19 cellular contexts compared by ENCODE assay signal in genomic region chr20:4025679-4026078, GRCh38. TPM values are rescaled to one million over a fixed set of nuclear protein-coding genes. Genes with fewer than 3 reads are reported as not detected.
DNase-seq lines count a peak whose midpoint lies in the region; ATAC-seq, FAIRE-seq and TF ChIP-seq lines count a peak whose summit lies in the region.
"Had no signal": no experiment of that assay in that cellular context is flagged by ENCODE, and none has a peak within 500 bp of the region (broad histone marks: within the 10 kb centered on the region; RNA-seq: fewer than 3 reads in every experiment).

No MANE protein-coding gene starts in this region.

- H3K4me3 ChIP-seq in A549 (no peak overlapping the region), HEK293 (ENCODE audit: low read depth, low read length) (no peak overlapping the region), adipocyte (ENCODE audit: low read length) (no peak overlapping the region)
- H3K4me3 ChIP-seq: suprapubic skin had no signal

- no peak overlapping the region for H3K27ac ChIP-seq in A549
- H3K27ac ChIP-seq in HEK293 (ENCODE audit: extremely low read depth, low read depth, low read length) = no peak overlapping the region

- H3K36me3 ChIP-seq in HEK293 (ENCODE audit: control insufficient read depth in 2 of 2, insufficient read depth in 1 of 2, low read length in 2 of 2) = no peaks in the 10 kb centered on the region
- no peaks in the 10 kb centered on the region for H3K36me3 ChIP-seq in adipocyte (ENCODE audit: control insufficient read depth, insufficient read depth, low read length, severe bottlenecking)
- H3K36me3 ChIP-seq: suprapubic skin had no signal

- TF ChIP-seq RAD21 in A549 (conservative IDR thresholded peaks at IDR 0.05 in 1 of 2, IDR thresholded peaks at IDR 0.05 in 1 of 2) = no peak

- no peak for TF ChIP-seq POLR2A in A549 (IDR thresholded peaks at IDR 0.05; ENCODE audit: low read length)

- peak overlapping the region; percentile 6 for H3K27ac Mint-ChIP-seq in mesothelial cell of epicardium
- H3K27ac Mint-ChIP-seq: activated naive CD4-positive, alpha-beta T cell treated with anti-CD3 and anti-CD28 coated beads, Interleukin-2, amount 10 ng/mL, durations not matched to agents 7 days and 5 days; naive B cell had no signal

- no peaks in the 10 kb centered on the region for H3K27me3 ChIP-seq in adipocyte (replicated peaks; ENCODE audit: control insufficient read depth, insufficient read depth, low read length)
- H3K27me3 ChIP-seq: suprapubic skin had no signal

- no peaks in the 10 kb centered on the region for H3K27me3 Mint-ChIP-seq in mesothelial cell of epicardium (ENCODE audit: low read depth)

- CTCF ChIA-PET in A549 (lab: Yijun Ruan, JAX) = interaction anchor here (0.7 to 2.1 kb wide), 2 partner anchors 67 to 140 kb away, joined by 3 to 7 read pairs; no protein-coding TSS in a partner anchor
- CTCF ChIA-PET in HEK293 (lab: Yijun Ruan, JAX) = interaction anchor here (0.5 to 3.3 kb wide), 5 partner anchors 12 to 1768 kb away, joined by 3 to 20 read pairs (median 5); no protein-coding TSS in a partner anchor

- H3K36me3 Mint-ChIP-seq in mesothelial cell of epicardium = peaks cover 5% of the 10 kb centered on the region
- H3K36me3 Mint-ChIP-seq: activated naive CD4-positive, alpha-beta T cell treated with anti-CD3 and anti-CD28 coated beads, Interleukin-2, amount 10 ng/mL, durations not matched to agents 7 days and 5 days had no signal

- TF ChIP-seq EP300 in A549 (IDR thresholded peaks at IDR 0.05) = no peak

- FAIRE-seq in A549 (lab: Jason Lieb, UNC) = no peak
- FAIRE-seq: GM12891, kidney, TTC549 had no signal

- peaks cover 12% of the 10 kb centered on the region for H3K9me3 Mint-ChIP-seq in mesothelial cell of epicardium
- H3K9me3 Mint-ChIP-seq: activated naive CD4-positive, alpha-beta T cell treated with anti-CD3 and anti-CD28 coated beads, Interleukin-2, amount 10 ng/mL, durations not matched to agents 7 days and 5 days had no signal

- H3K9ac ChIP-seq in adipocyte (ENCODE audit: low read length) = no peak overlapping the region

- peaks cover 3% of the 10 kb centered on the region; the same call in 1 of the 3 replicates for H3K4me1 ChIP-seq in A549
- H3K4me1 ChIP-seq in HEK293 (ENCODE audit: control insufficient read depth, insufficient read depth, low read length) = peaks cover 6% of the 10 kb centered on the region; the same call in 1 of the 2 replicates
- peaks cover 33% of the 10 kb centered on the region for H3K4me1 ChIP-seq in adipocyte (ENCODE audit: control insufficient read depth, insufficient read depth, low read length)

- no peak overlapping the region for H3K4me3 Mint-ChIP-seq in mesothelial cell of epicardium
- H3K4me3 Mint-ChIP-seq: activated naive CD4-positive, alpha-beta T cell treated with anti-CD3 and anti-CD28 coated beads, Interleukin-2, amount 10 ng/mL, durations not matched to agents 7 days and 5 days; naive B cell had no signal

- POLR2A ChIA-PET in A549 (lab: Yijun Ruan, JAX) = no interaction called here
- POLR2A ChIA-PET in HEK293 (lab: Yijun Ruan, JAX) = no interaction called here

- ATAC-seq in A549 (no peak), SK-N-SH treated with all-trans-retinoic acid at 6 μM for 48 hours (no peak), GM21825 (IDR thresholded peaks at IDR 0.05; ENCODE audit: unreplicated experiment) (no peak)

- DNase-seq in A549 (ENCODE audit: low read depth in 1 of 2, low spot score in 1 of 2) = no peak
- peak; percentile 22 for DNase-seq in adipocyte (ENCODE audit: low read depth)
- no peak for DNase-seq in mesothelial cell of epicardium (ENCODE audit: low spot score in 2 of 2, unreplicated experiment in 2 of 2)
- DNase-seq in NCI-H2029 (lab: John Stamatoyannopoulos, UW) = no peak
- DNase-seq in iPS-NIHi7 (ENCODE audit: extremely low spot score) = no peak
- DNase-seq: activated CD4-positive, alpha-beta T cell treated with anti-CD3 and anti-CD28 coated beads, Interleukin-2, amount 50 U/mL, for 48 hours; activated naive CD4-positive, alpha-beta T cell treated with anti-CD3 and anti-CD28 coated beads, Interleukin-2, amount 10 ng/mL, durations not matched to agents 7 days and 5 days; activated T-cell treated with anti-CD3 and anti-CD28 coated beads, Interleukin-2, amount 50 U/mL, for 1 hour; kidney; naive B cell; NCI-H1092; NCI-H2081 treated with DMSO at 0.1 percent for 48 hours; stimulated activated CD4-positive, alpha-beta T cell treated with anti-CD3 and anti-CD28 coated beads, Interleukin-12 subunit alpha, Interleukin-12 subunit beta, amount 100 ng/mL, for 4 hours had no signal

- H3K9me3 ChIP-seq in A549 = peaks cover 14% of the 10 kb centered on the region
- no peaks in the 10 kb centered on the region for H3K9me3 ChIP-seq in HEK293 (ENCODE audit: control insufficient read depth, insufficient read depth, low read depth, low read length)
- no peaks in the 10 kb centered on the region for H3K9me3 ChIP-seq in adipocyte (ENCODE audit: control insufficient read depth, low read length)
- H3K9me3 ChIP-seq: suprapubic skin had no signal

- no peak for TF ChIP-seq CTCF in A549 (IDR thresholded peaks at IDR 0.05)
- TF ChIP-seq CTCF in HEK293 (tag by site-specific recombination; IDR thresholded peaks at IDR 0.05) = no peak
- TF ChIP-seq CTCF in mesothelial cell of epicardium (IDR thresholded peaks at IDR 0.05; ENCODE audit: unreplicated experiment) = no peak

- H3K4me1 Mint-ChIP-seq in mesothelial cell of epicardium = peaks cover 12% of the 10 kb centered on the region
- H3K4me1 Mint-ChIP-seq: activated naive CD4-positive, alpha-beta T cell treated with anti-CD3 and anti-CD28 coated beads, Interleukin-2, amount 10 ng/mL, durations not matched to agents 7 days and 5 days; naive B cell had no signal

- 56% methylated on average over 2 of the region's 2 CpGs for WGBS in A549 (ENCODE audit: missing lambda C conversion rate)

- H3K4me2 ChIP-seq in A549 = no peak overlapping the region

TF ChIP-seq in A549, 52 proteins besides CTCF, POLR2A, EP300 and RAD21:
- TF ChIP-seq, protein P1, sequence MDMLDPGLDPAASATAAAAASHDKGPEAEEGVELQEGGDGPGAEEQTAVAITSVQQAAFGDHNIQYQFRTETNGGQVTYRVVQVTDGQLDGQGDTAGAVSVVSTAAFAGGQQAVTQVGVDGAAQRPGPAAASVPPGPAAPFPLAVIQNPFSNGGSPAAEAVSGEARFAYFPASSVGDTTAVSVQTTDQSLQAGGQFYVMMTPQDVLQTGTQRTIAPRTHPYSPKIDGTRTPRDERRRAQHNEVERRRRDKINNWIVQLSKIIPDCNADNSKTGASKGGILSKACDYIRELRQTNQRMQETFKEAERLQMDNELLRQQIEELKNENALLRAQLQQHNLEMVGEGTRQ (IDR thresholded peaks at IDR 0.05) = no peak
- TF ChIP-seq ZC3H11A (IDR thresholded peaks at IDR 0.05) (no peak), MAFK (IDR thresholded peaks at IDR 0.05; ENCODE audit: partially characterized antibody) (peak; percentile 13), RARB (CRISPR knock-in tag; IDR thresholded peaks at IDR 0.05) (no peak), NFE2L2 (conservative IDR thresholded peaks at IDR 0.05; ENCODE audit: low read length) (peak; percentile 48; the same call in 1 of the 2 replicates)

TF ChIP-seq in HEK293, 187 proteins besides CTCF, POLR2A, EP300 and RAD21 (continues in another document):
- no peak for TF ChIP-seq ZNF292 (tag by site-specific recombination; IDR thresholded peaks at IDR 0.05; ENCODE audit: borderline replicate concordance, low read depth)
- no peak for TF ChIP-seq ZNF366 (tag by site-specific recombination; conservative IDR thresholded peaks at IDR 0.05)
- no peak for TF ChIP-seq ZSCAN18 (tag by site-specific recombination; IDR thresholded peaks at IDR 0.05)
- TF ChIP-seq ZNF221 (tag by site-specific recombination; IDR thresholded peaks at IDR 0.05; ENCODE audit: borderline replicate concordance) = no peak
- no peak for TF ChIP-seq ZNF10 (tag by site-specific recombination; IDR thresholded peaks at IDR 0.05)
- TF ChIP-seq ZNF624 (tag by site-specific recombination; IDR thresholded peaks at IDR 0.05) = no peak

TF ChIP-seq in SK-N-SH treated with all-trans-retinoic acid at 6 μM for 48 hours, 23 proteins besides CTCF, POLR2A, EP300 and RAD21 (continues in another document):
- TF ChIP-seq ZFP30 (CRISPR knock-in tag; IDR thresholded peaks at IDR 0.05) (no peak), CSDC2 (CRISPR knock-in tag; IDR thresholded peaks at IDR 0.05) (no peak), SNAI2 (CRISPR knock-in tag; IDR thresholded peaks at IDR 0.05) (no peak), PATZ1 (CRISPR knock-in tag; IDR thresholded peaks at IDR 0.05; ENCODE audit: borderline replicate concordance) (no peak), PPARA (CRISPR knock-in tag; IDR thresholded peaks at IDR 0.05; ENCODE audit: borderline replicate concordance) (no peak), ISL1 (CRISPR knock-in tag; IDR thresholded peaks at IDR 0.05) (no peak), BACH2 (CRISPR knock-in tag; IDR thresholded peaks at IDR 0.05; ENCODE audit: borderline replicate concordance) (no peak), ZNF565 (CRISPR knock-in tag; conservative IDR thresholded peaks at IDR 0.05; ENCODE audit: low read depth) (no peak)

RNA-seq across cellular contexts. Expression of gene RNF24, which starts 10.3 kb away (rescaled TPM):
- polyA plus RNA-seq in A549 (2011; rRNA removed) = 8.6 and 12.9 TPM in 2 replicates
- polyA plus RNA-seq in A549 (2012; cell fraction: cytosol; rRNA removed) = 2.8 and 3.6 TPM in 2 replicates
- 2.0 and 3.6 TPM in 2 replicates for polyA plus RNA-seq in A549 (2012; cell fraction: nucleus; rRNA removed)
- polyA plus RNA-seq in A549 (2017; fragmentation: RNase III; extraction: RNeasy Plus Mini Kit Qiagen cat#74134 plus additional on column Dnase treatment) = 8.2 to 9.4 TPM (median 8.8 TPM) in 3 replicates
- polyA minus RNA-seq in A549 (2011; rRNA and poly(A)+ RNA removed) = 9.1 and 9.9 TPM in 2 replicates
- 45.5 to 50.6 TPM (median 47.0 TPM) in 3 replicates for total RNA-seq in mesothelial cell of epicardium
